1 cellular context compared by ENCODE assay signal in the genomic region with DNA sequence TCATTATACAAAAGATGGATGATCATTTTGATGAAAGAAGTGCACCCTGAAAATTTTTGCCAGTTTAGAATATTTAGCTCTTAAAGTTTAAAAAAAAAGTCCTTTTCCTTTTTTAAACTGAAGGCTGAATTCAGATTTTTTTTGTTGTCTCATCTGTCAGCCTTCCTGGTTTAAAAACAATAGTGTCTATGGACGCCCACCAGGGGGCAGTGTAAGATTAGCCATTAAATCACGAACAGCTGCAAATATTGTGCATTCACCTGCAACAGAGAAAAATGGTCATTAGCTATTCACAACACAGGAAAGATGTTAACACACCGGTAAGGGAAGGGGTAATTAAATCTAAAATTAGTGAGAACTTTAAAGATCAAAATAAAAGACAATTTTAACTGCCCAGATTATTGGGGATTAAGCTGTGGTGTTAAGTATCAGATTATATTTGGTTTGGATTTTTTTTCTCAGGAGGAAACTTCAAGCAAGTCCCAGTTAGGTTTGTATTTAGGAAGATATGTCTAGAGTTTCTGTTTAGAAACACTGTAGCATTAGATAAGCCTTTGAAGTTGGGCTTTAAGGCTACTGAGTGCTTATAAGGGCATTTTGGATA.
TF ChIP-seq lines count a peak whose summit lies in the region.

No MANE protein-coding gene starts in this region.

TF ChIP-seq in IMR-90, 13 proteins besides CTCF, POLR2A, EP300 and RAD21:
- TF ChIP-seq, protein P1, sequence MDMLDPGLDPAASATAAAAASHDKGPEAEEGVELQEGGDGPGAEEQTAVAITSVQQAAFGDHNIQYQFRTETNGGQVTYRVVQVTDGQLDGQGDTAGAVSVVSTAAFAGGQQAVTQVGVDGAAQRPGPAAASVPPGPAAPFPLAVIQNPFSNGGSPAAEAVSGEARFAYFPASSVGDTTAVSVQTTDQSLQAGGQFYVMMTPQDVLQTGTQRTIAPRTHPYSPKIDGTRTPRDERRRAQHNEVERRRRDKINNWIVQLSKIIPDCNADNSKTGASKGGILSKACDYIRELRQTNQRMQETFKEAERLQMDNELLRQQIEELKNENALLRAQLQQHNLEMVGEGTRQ (IDR thresholded peaks at IDR 0.05; ENCODE audit: low read depth, low read length), result no peak
- TF ChIP-seq SMC3 (IDR thresholded peaks at IDR 0.05; ENCODE audit: low read depth, low read length) (peak; percentile 70), CHD1 (IDR thresholded peaks at IDR 0.05; ENCODE audit: low read depth, low read length) (no peak), RFX5 (IDR thresholded peaks at IDR 0.05; ENCODE audit: low read depth, low read length) (no peak), MXI1 (IDR thresholded peaks at IDR 0.05; ENCODE audit: borderline replicate concordance, low read depth, low read length) (no peak), MAFK (IDR thresholded peaks at IDR 0.05; ENCODE audit: low read depth, low read length) (no peak)
